Comparison of ENCODE assay signal across 1 cellular context in the genomic region with DNA sequence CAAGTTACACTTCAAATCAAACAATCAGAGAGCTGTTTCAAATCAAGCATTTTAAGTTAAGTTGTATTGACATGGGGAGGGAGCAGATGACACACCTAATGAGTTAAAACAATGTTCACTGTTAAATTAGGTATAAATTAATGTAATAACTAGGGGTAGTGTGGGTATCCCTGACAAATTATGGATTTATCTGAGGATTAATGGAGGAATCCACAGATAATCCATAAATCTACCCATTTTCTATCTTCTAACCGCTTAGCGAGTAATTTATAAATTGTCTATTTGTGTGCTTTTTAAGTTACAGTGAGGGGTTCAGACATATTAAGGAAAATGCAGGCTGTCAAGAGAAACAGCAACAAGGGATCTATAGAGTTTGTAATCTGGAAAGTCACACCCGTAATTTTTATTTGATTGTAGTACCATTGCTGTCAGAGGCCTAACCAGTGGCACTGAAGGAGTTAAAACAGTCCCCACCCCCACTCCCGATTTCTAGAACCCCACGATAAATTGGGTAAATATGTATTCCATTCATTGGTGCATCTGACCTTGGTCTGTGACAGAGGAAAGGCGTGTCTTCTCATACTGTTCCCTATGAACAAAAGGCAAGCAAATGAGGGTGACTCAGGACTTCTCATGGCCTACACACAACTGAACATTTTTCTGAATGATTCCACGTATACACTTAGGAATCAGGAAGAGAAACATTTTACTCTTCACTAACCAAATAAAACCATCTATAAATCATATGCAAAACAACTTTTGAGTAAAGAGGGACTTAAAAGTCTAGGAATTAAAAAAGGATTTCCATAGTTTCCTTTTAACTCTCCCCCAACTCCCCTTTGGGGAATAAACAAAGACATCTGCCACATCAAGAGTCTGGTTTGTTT.
TF ChIP-seq lines count a peak whose summit lies in the region.

No MANE protein-coding gene starts in this region.

TF ChIP-seq in HepG2, 621 proteins besides CTCF, POLR2A, EP300 and RAD21 (continued from another document and continues in another):
- peak; percentile 55 for TF ChIP-seq HDAC2 (CRISPR knock-in tag; IDR thresholded peaks at IDR 0.05)
- TF ChIP-seq ZNF615 (CRISPR knock-in tag; IDR thresholded peaks at IDR 0.05; ENCODE audit: borderline replicate concordance): no peak
- TF ChIP-seq JUN (CRISPR knock-in tag; IDR thresholded peaks at IDR 0.05): 0 out of 2 replicates have a peak, but pooled peaks have one; percentile 47
- TF ChIP-seq U2AF2 (IDR thresholded peaks at IDR 0.05; ENCODE audit: low read depth, low read length): no peak
- no peak for TF ChIP-seq CBFB (CRISPR knock-in tag; IDR thresholded peaks at IDR 0.05)
- TF ChIP-seq GATAD1 (CRISPR knock-in tag; IDR thresholded peaks at IDR 0.05): peak; percentile 53
- TF ChIP-seq IRX3 (CRISPR knock-in tag; IDR thresholded peaks at IDR 0.05; ENCODE audit: borderline replicate concordance, low read depth): no peak
- peak; percentile 85 for TF ChIP-seq FOXA3 (CRISPR knock-in tag; IDR thresholded peaks at IDR 0.05)
- TF ChIP-seq ZNF441 (CRISPR knock-in tag; IDR thresholded peaks at IDR 0.05; ENCODE audit: borderline replicate concordance): no peak
- peak; percentile 33; the same call in 1 of the 2 replicates for TF ChIP-seq SPEN (CRISPR knock-in tag; IDR thresholded peaks at IDR 0.05; ENCODE audit: low read depth)
- TF ChIP-seq ZNF570 (CRISPR knock-in tag; IDR thresholded peaks at IDR 0.05; ENCODE audit: borderline replicate concordance): no peak
- TF ChIP-seq ZNF432 (CRISPR knock-in tag; IDR thresholded peaks at IDR 0.05; ENCODE audit: borderline replicate concordance): no peak
- TF ChIP-seq FUBP1 (CRISPR knock-in tag; IDR thresholded peaks at IDR 0.05; ENCODE audit: borderline replicate concordance): no peak
- no peak for TF ChIP-seq SALL2 (CRISPR knock-in tag; IDR thresholded peaks at IDR 0.05)
- no peak for TF ChIP-seq GTF3A (CRISPR knock-in tag; conservative IDR thresholded peaks at IDR 0.05)
- TF ChIP-seq FLYWCH1 (CRISPR knock-in tag; IDR thresholded peaks at IDR 0.05): no peak
- no peak for TF ChIP-seq GPN1 (CRISPR knock-in tag; IDR thresholded peaks at IDR 0.05; ENCODE audit: borderline replicate concordance)
- no peak for TF ChIP-seq ZNF143 (CRISPR knock-in tag; IDR thresholded peaks at IDR 0.05)
- TF ChIP-seq HMG20B (CRISPR knock-in tag; conservative IDR thresholded peaks at IDR 0.05): no peak
- no peak for TF ChIP-seq ZBTB43 (CRISPR knock-in tag; conservative IDR thresholded peaks at IDR 0.05)
- TF ChIP-seq HMGXB4 (CRISPR knock-in tag; IDR thresholded peaks at IDR 0.05; ENCODE audit: borderline replicate concordance in 1 of 2, low read depth in 1 of 2): peak in 1 of 2 experiments; percentile 20; a peak in 1 of 4 replicates
- TF ChIP-seq, protein P1, sequence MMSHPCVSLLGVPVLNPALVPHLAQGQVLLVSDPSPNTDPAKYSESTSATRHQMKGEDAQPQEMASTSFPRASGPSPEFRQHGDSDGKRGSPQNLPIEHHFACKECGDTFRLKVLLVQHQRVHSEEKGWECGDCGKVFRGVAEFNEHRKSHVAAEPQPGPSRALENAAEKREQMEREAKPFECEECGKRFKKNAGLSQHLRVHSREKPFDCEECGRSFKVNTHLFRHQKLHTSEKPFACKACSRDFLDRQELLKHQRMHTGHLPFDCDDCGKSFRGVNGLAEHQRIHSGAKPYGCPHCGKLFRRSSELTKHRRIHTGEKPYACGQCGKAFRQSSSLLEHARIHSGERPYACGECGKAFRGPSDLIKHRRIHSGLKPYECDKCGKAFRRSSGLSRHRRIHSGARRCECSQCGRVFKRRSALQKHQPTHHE (CRISPR knock-in tag; IDR thresholded peaks at IDR 0.05; ENCODE audit: borderline replicate concordance): no peak
- peak; percentile 51; the same call in 1 of the 2 replicates for TF ChIP-seq HMG20A (CRISPR knock-in tag; IDR thresholded peaks at IDR 0.05; ENCODE audit: borderline replicate concordance)
- no peak for TF ChIP-seq ZNF343 (CRISPR knock-in tag; IDR thresholded peaks at IDR 0.05)
- no peak for TF ChIP-seq CREB1 (IDR thresholded peaks at IDR 0.05)
- TF ChIP-seq CREB1 (CRISPR knock-in tag; IDR thresholded peaks at IDR 0.05): peak; percentile 54
- TF ChIP-seq PRDM4 (CRISPR knock-in tag; IDR thresholded peaks at IDR 0.05; ENCODE audit: borderline replicate concordance): no peak
- no peak for TF ChIP-seq MLXIP (CRISPR knock-in tag; IDR thresholded peaks at IDR 0.05; ENCODE audit: borderline replicate concordance)
- TF ChIP-seq GLMP (CRISPR knock-in tag; IDR thresholded peaks at IDR 0.05; ENCODE audit: borderline replicate concordance): no peak
- no peak for TF ChIP-seq ZNF850 (CRISPR knock-in tag; conservative IDR thresholded peaks at IDR 0.05)
- TF ChIP-seq KLF16 (CRISPR knock-in tag; IDR thresholded peaks at IDR 0.05): peak in 1 of 2 experiments; percentile 31; a peak in 1 of 4 replicates
- no peak for TF ChIP-seq ZNF546 (CRISPR knock-in tag; conservative IDR thresholded peaks at IDR 0.05)
- no peak for TF ChIP-seq RFXAP (CRISPR knock-in tag; IDR thresholded peaks at IDR 0.05; ENCODE audit: borderline replicate concordance)
- no peak for TF ChIP-seq ZNF800 (CRISPR knock-in tag; IDR thresholded peaks at IDR 0.05)
- TF ChIP-seq, protein P2, sequence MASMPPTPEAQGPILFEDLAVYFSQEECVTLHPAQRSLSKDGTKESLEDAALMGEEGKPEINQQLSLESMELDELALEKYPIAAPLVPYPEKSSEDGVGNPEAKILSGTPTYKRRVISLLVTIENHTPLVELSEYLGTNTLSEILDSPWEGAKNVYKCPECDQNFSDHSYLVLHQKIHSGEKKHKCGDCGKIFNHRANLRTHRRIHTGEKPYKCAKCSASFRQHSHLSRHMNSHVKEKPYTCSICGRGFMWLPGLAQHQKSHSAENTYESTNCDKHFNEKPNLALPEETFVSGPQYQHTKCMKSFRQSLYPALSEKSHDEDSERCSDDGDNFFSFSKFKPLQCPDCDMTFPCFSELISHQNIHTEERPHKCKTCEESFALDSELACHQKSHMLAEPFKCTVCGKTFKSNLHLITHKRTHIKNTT (CRISPR knock-in tag; IDR thresholded peaks at IDR 0.05): no peak
- peak; percentile 75 for TF ChIP-seq NCOA2 (CRISPR knock-in tag; IDR thresholded peaks at IDR 0.05)
- no peak for TF ChIP-seq ZNF124 (CRISPR knock-in tag; IDR thresholded peaks at IDR 0.05)
- no peak for TF ChIP-seq SMC3 (IDR thresholded peaks at IDR 0.05; ENCODE audit: low read length)
- TF ChIP-seq POLR2G (IDR thresholded peaks at IDR 0.05; ENCODE audit: low read depth, low read length): peak; percentile 91
- no peak for TF ChIP-seq ZNF629 (CRISPR knock-in tag; conservative IDR thresholded peaks at IDR 0.05)
